In the genomic region with DNA sequence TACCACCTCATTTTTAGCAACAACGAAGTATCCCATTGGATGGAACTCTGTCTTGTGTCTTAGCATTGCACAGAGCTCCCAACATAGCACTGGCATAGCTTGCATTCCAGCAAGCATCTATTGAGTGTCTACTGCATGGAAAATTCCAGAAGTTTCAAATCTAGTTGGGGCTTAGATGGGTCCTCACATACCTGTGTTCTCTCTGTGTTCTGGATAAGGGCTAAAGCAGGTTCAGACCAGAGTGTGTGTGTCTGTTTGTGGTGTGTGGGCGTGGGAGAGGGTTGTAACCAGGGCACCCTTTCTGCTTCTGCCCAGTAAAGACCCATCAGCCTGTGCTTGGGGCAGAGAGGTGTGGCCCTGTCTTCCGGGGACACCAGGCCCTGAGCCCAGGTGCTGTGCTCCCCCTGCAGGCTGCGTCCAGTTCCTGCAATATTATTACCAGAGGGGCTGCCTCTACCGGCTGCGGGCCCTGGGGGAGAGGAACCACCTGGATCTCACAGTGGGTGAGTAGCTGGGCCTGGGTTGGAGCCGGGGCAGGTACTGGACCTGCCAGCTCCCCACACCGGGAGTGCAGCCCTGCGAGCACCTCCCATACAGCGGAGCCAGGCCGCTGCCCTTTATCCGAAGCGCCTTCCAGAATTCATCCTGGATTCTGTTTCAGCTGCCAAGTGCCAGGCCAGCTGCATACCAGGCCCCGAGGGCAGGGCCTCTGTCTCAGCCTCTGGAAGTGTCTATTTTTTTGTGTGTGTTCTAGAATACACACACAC, we compare ENCODE assay signal across 8 cellular contexts. TPM values are rescaled to one million over a fixed set of nuclear protein-coding genes. Genes with fewer than 3 reads are reported as not detected.
DNase-seq lines count a peak whose midpoint lies in the region; ATAC-seq and TF ChIP-seq lines count a peak whose summit lies in the region.

No MANE protein-coding gene starts in this region.

- H4K8ac ChIP-seq in mesendoderm (ENCODE audit: low read depth, low read length) = no peak overlapping the region

- no peaks in the 10 kb centered on the region for H3K4me1 ChIP-seq in mesendoderm (ENCODE audit: control insufficient read depth, low read depth, low read length)

- ATAC-seq in GM18867 (IDR thresholded peaks at IDR 0.05; ENCODE audit: unreplicated experiment) = peak; percentile 75
- ATAC-seq in HG03139 (IDR thresholded peaks at IDR 0.05; ENCODE audit: unreplicated experiment) = peak; percentile 63
- peak; percentile 88 for ATAC-seq in stimulated activated effector memory CD8-positive, alpha-beta T cell treated with anti-CD3 and anti-CD28 coated beads, Interleukin-12 subunit alpha, Interleukin-12 subunit beta, amount 100 ng/mL, for 72 hours

- H3K18ac ChIP-seq in mesendoderm (ENCODE audit: low read length) = no peak overlapping the region

- no peaks in the 10 kb centered on the region for H3K79me1 ChIP-seq in mesendoderm (ENCODE audit: low read length)

- H3K36me3 ChIP-seq in mesendoderm (ENCODE audit: control insufficient read depth, insufficient read depth, low read length) = no peaks in the 10 kb centered on the region

- no peaks in the 10 kb centered on the region for H3K79me2 ChIP-seq in mesendoderm (ENCODE audit: control insufficient read depth, insufficient read depth, low read length)

- H2AK5ac ChIP-seq in mesendoderm (ENCODE audit: low read length) = no peak overlapping the region

- H3K36me3 Mint-ChIP-seq in stimulated activated effector memory CD8-positive, alpha-beta T cell treated with anti-CD3 and anti-CD28 coated beads, Interleukin-12 subunit alpha, Interleukin-12 subunit beta, amount 100 ng/mL, for 72 hours = peaks cover 45% of the 10 kb centered on the region

- no peak overlapping the region for H3K4me2 ChIP-seq in mesendoderm (ENCODE audit: low read length)

- no peak overlapping the region for H3K23ac ChIP-seq in mesendoderm (ENCODE audit: low read length)

- intact Hi-C loops in dorsolateral prefrontal cortex (cut with DNase I) = loop anchor here (1.0 to 2.0 kb wide), 2 partner anchors 74 to 76 kb away; no protein-coding TSS in a partner anchor

- H3K56ac ChIP-seq in mesendoderm (ENCODE audit: low read length) = no peak overlapping the region

- H2BK15ac ChIP-seq in mesendoderm (replicated peaks; ENCODE audit: low read depth) = no peak overlapping the region

- H3K4me1 Mint-ChIP-seq in stimulated activated effector memory CD8-positive, alpha-beta T cell treated with anti-CD3 and anti-CD28 coated beads, Interleukin-12 subunit alpha, Interleukin-12 subunit beta, amount 100 ng/mL, for 72 hours = peaks cover 15% of the 10 kb centered on the region

- H3K4me3 ChIP-seq in AG09309 (ENCODE audit: control insufficient read depth, low read depth, low read length) (no peak overlapping the region), dorsolateral prefrontal cortex (no peak overlapping the region), mesendoderm (ENCODE audit: low read length) (no peak overlapping the region)

- no CpG with 5 or more reads among the region's 14 CpGs for WGBS in mesendoderm (ENCODE audit: extremely low coverage, insufficient coverage, low lambda C conversion rate)

- peak overlapping the region in 4 of 59 donors; percentile 22 to 59 (median 42) for H3K27ac ChIP-seq in dorsolateral prefrontal cortex
- no peak overlapping the region for H3K27ac ChIP-seq in mesendoderm (ENCODE audit: low read depth, low read length)

- no peak for DNase-seq in AG09309 (ENCODE audit: low read depth)
- peak; percentile 39 for DNase-seq in NCI-H510A (lab: John Stamatoyannopoulos, UW)
- peak; percentile 86 for DNase-seq in activated CD4-positive, alpha-beta T cell treated with anti-CD3 and anti-CD28 coated beads for 48 hours
- DNase-seq in dorsolateral prefrontal cortex = peak in 8 of 10 donors; percentile 39 to 77 (median 58)
- DNase-seq in mesendoderm = peak; percentile 81
- DNase-seq in stimulated activated effector memory CD8-positive, alpha-beta T cell treated with anti-CD3 and anti-CD28 coated beads, Interleukin-12 subunit alpha, Interleukin-12 subunit beta, amount 100 ng/mL, for 72 hours (ENCODE audit: low spot score in 2 of 2) = peak; percentile 77 to 88

- no peak overlapping the region for H3K4ac ChIP-seq in mesendoderm (ENCODE audit: low read depth, low read length)

- H3K9me3 Mint-ChIP-seq in stimulated activated effector memory CD8-positive, alpha-beta T cell treated with anti-CD3 and anti-CD28 coated beads, Interleukin-12 subunit alpha, Interleukin-12 subunit beta, amount 100 ng/mL, for 72 hours = no peaks in the 10 kb centered on the region

- TF ChIP-seq CTCF in AG09309 (IDR thresholded peaks at IDR 0.05; ENCODE audit: control insufficient read depth, insufficient read depth, low read depth, low read length, missing control alignments) = peak; percentile 93
- TF ChIP-seq CTCF in dorsolateral prefrontal cortex (IDR thresholded peaks at IDR 0.05 in 54 of 56, conservative IDR thresholded peaks at IDR 0.05 in 2 of 56; ENCODE audit: low read depth in 1 of 56, partially characterized antibody in 56 of 56) = peak; percentile 63 to 89 (median 78)

- H3K4me3 Mint-ChIP-seq in stimulated activated effector memory CD8-positive, alpha-beta T cell treated with anti-CD3 and anti-CD28 coated beads, Interleukin-12 subunit alpha, Interleukin-12 subunit beta, amount 100 ng/mL, for 72 hours = no peak overlapping the region

- H3K27me3 ChIP-seq in dorsolateral prefrontal cortex (no peaks in the 10 kb centered on the region), mesendoderm (ENCODE audit: insufficient read depth, low read length, poor library complexity) (no peaks in the 10 kb centered on the region)

- no peak overlapping the region for H2BK5ac ChIP-seq in mesendoderm (ENCODE audit: low read length)

- H3K9ac ChIP-seq in mesendoderm (ENCODE audit: low read length) = no peak overlapping the region

- H3K27ac Mint-ChIP-seq in stimulated activated effector memory CD8-positive, alpha-beta T cell treated with anti-CD3 and anti-CD28 coated beads, Interleukin-12 subunit alpha, Interleukin-12 subunit beta, amount 100 ng/mL, for 72 hours = peak overlapping the region; percentile 52

- H4K5ac ChIP-seq in mesendoderm (ENCODE audit: low read length) = no peak overlapping the region

- no peak overlapping the region for H2BK120ac ChIP-seq in mesendoderm (ENCODE audit: low read depth, low read length)

RNA-seq across cellular contexts. Expression of a gene that starts 20.3 kb away (rescaled TPM):
- 10 to 100 TPM; 18.1 to 42.5 (median 27.4) TPM for total RNA-seq in dorsolateral prefrontal cortex
- 15.5 TPM for polyA plus RNA-seq in mesendoderm (2013, experiment 1 of 2)
- polyA plus RNA-seq in mesendoderm (2013, experiment 2 of 2) = 15.0 TPM

RNA-seq across cellular contexts. Expression of a gene that starts 30.6 kb away (rescaled TPM):
- total RNA-seq in dorsolateral prefrontal cortex = 10 to 100 TPM; 15.5 to 29.9 (median 23.0) TPM
- 11.4 TPM for polyA plus RNA-seq in mesendoderm (2013, experiment 1 of 2)
- polyA plus RNA-seq in mesendoderm (2013, experiment 2 of 2) = 11.6 TPM
